Comparison of ENCODE assay signal across 1 cellular context in genomic region chr12:64848409-64848808, GRCh38. TPM values are rescaled to one million over a fixed set of nuclear protein-coding genes. Genes with fewer than 3 reads are reported as not detected.
"Had no signal": no experiment of that assay in that cellular context is flagged by ENCODE, and none has a peak within 500 bp of the region (broad histone marks: within the 10 kb centered on the region; RNA-seq: fewer than 3 reads in every experiment).

No MANE protein-coding gene starts in this region.

RNA-seq across cellular contexts. Expression of gene TBC1D30, which starts 24.0 kb away (rescaled TPM):
- total RNA-seq: GM23248 had no signal
